Comparison of ENCODE assay signal across 33 cellular contexts in the genomic region with DNA sequence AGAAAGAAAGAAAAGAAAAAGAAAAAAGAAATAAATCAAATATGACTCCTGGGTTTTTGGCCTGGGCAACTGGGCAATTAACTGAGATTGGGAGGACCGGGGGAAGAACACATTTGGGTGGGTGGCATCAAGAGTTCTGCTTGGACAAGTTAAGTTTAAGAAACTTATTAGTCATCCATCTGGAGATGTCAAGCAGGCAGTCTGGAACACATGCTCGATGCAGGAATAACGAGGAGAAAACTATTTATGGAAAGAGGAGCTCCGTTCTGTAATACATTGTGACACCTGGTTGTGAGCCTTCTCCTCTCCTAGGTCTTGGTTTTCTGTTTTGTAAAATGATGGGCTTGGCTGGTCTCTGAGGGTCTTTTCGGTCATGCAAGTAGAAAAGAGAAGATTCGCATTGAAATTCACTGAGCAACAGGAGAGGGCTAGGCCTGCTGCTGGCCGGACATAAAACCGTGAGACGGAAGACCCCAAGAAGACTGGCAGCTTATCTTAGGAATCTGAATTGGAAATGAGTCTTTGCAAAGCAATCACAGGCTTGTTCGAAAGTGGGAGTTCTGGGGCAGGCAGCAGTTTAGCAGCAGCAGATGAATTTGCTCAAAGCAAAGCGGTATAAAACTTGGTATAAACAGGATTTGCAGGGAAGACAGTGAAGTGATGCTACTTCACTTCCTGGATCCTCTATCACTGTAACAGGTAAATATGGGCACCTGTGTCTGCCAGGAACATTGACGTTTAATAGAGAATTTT.
"Had no signal": no experiment of that assay in that cellular context is flagged by ENCODE, and none has a peak within 500 bp of the region (broad histone marks: within the 10 kb centered on the region; RNA-seq: fewer than 3 reads in every experiment).

No MANE protein-coding gene starts in this region.

- H3K27ac ChIP-seq: ascending aorta, breast epithelium, KMS-11, RWPE1, VCaP had no signal

- H3K9ac ChIP-seq: KMS-11 had no signal

- H3K4me3 ChIP-seq: ascending aorta, breast epithelium had no signal

- DNase-seq: activated CD4-positive, alpha-beta memory T cell treated with anti-CD3 and anti-CD28 coated beads, Interleukin-2, amount 10 ng/mL, durations not matched to agents 7 days and 5 days; activated CD4-positive, alpha-beta T cell treated with anti-CD3 and anti-CD28 coated beads for 1 hour; activated CD4-positive, alpha-beta T cell treated with anti-CD3 and anti-CD28 coated beads for 48 hours; activated CD4-positive, CD25-positive, alpha-beta regulatory T cell; activated effector memory CD4-positive, alpha-beta T cell treated with anti-CD3 and anti-CD28 coated beads, Interleukin-2, amount 50 U/mL, for 16 hours; activated naive CD4-positive, alpha-beta T cell treated with Interleukin-2 at 50 U/mL for 16 hours; activated naive CD8-positive, alpha-beta T cell treated with anti-CD3 and anti-CD28 coated beads, Interleukin-2, amount 10 ng/mL, durations not matched to agents 7 days and 5 days; activated T-cell treated with anti-CD3 and anti-CD28 coated beads, Interleukin-2, amount 50 U/mL, for 1 hour; activated T-cell treated with anti-CD3 and anti-CD28 coated beads, Interleukin-2, amount 50 U/mL, for 72 hours; amygdala; cerebellar nuclear complex; NCI-H1092 treated with DMSO at 0.1 percent for 48 hours; NCI-H1417; NCI-H146; NCI-H187; NCI-H2029 treated with DMSO at 0.1 percent for 48 hours; NCI-H2107; NCI-H2171; NCI-H2227 treated with DMSO at 0.1 percent for 48 hours; NCI-H446; NCI-H524; NCI-H69; PC-3; SIG-M5; SW 1271; T-helper 1 cell; T-helper 2 cell; T-helper 9 cell had no signal

- H3K4me2 ChIP-seq: KMS-11 had no signal

- H3K9me3 ChIP-seq: ascending aorta had no signal

- H3K4me1 ChIP-seq: ascending aorta, breast epithelium had no signal

- H3K27me3 ChIP-seq: ascending aorta, breast epithelium had no signal

- H3K36me3 ChIP-seq: ascending aorta, breast epithelium had no signal
